Comparison of ENCODE assay signal across 8 cellular contexts in genomic region chr1:35451125-35451528, GRCh38.
DNase-seq lines count a peak whose midpoint lies in the region; ATAC-seq, FAIRE-seq and TF ChIP-seq lines count a peak whose summit lies in the region.

No MANE protein-coding gene starts in this region.

- peak; percentile 96 for FAIRE-seq in K562 (lab: Jason Lieb, UNC)

- no TSS peak for BruUV-seq in K562 (replicated peaks; lab: Mats Ljungman, UMichigan)

- no peaks in the 10 kb centered on the region for H3K9me1 ChIP-seq in K562 (ENCODE audit: control insufficient read depth, insufficient read depth, low read length)

- POLR2A ChIA-PET in K562 (lab: Yijun Ruan, JAX) = interaction anchor here (0.6 to 1.8 kb wide), 9 partner anchors 9 to 319 kb away, joined by 3 to 10 read pairs (median 3); partner anchors contain the start of genes CLSPN, KIAA0319L and NCDN

- intact Hi-C loops in K562 (cut with micrococcal nuclease) = loop anchor here (1.0 to 5.0 kb wide), 4 partner anchors 94 to 323 kb away; partner anchors contain the start of gene C1orf216

- H3K9ac ChIP-seq in K562 (ENCODE audit: insufficient read depth in 1 of 2, low read depth in 2 of 2, low read length in 2 of 2) = no peak overlapping the region

- DNase-seq in NCI-H146 (lab: John Stamatoyannopoulos, UW) = peak; percentile 37
- peak; percentile 75 for DNase-seq in UCSD-AML1 (lab: John Stamatoyannopoulos, UW; ENCODE audit: unreplicated experiment)
- peak; percentile 70 to 84 (median 74) for DNase-seq in K562 (ENCODE audit: extremely low read depth in 1 of 4, low spot score in 3 of 4)
- DNase-seq in iPS-NIHi7 (ENCODE audit: extremely low spot score) = peak; percentile 86
- DNase-seq in stimulated activated CD4-positive, alpha-beta T cell treated with anti-CD3 and anti-CD28 coated beads, Interleukin-12 subunit alpha, Interleukin-12 subunit beta, amount 100 ng/mL, for 48 hours (ENCODE audit: low read depth in 2 of 3, low spot score in 1 of 3) = peak; percentile 52 to 81 (median 72)

- peak; percentile 84 to 95 for TF ChIP-seq RAD21 in K562 (CRISPR knock-in tag; conservative IDR thresholded peaks at IDR 0.05 in 1 of 2, IDR thresholded peaks at IDR 0.05 in 1 of 2)

- no peaks in the 10 kb centered on the region for H3K4me1 ChIP-seq in K562 (replicated peaks in 1 of 2; ENCODE audit: control insufficient read depth in 2 of 2, insufficient read depth in 2 of 2, low read length in 2 of 2)

- peaks cover 81% of the 10 kb centered on the region for H3K36me3 ChIP-seq in K562 (ENCODE audit: control insufficient read depth, insufficient read depth, low read length)

- TF ChIP-seq CTCF in 22Rv1 (IDR thresholded peaks at IDR 0.05) = peak; percentile 92
- TF ChIP-seq CTCF in GM12873 (IDR thresholded peaks at IDR 0.05; ENCODE audit: insufficient read depth, low read depth, low read length, missing control alignments) = peak; percentile 87
- TF ChIP-seq CTCF in K562 (IDR thresholded peaks at IDR 0.05 in 2 of 3, conservative IDR thresholded peaks at IDR 0.05 in 1 of 3; ENCODE audit: insufficient read depth in 2 of 3, low read depth in 1 of 3, low read length in 3 of 3) = peak; percentile 90 to 94 (median 92)

- no peaks in the 10 kb centered on the region for H4K20me1 ChIP-seq in K562 (replicated peaks; ENCODE audit: control insufficient read depth, insufficient read depth, low read length)

- no peak for TF ChIP-seq POLR2A in K562 (conservative IDR thresholded peaks at IDR 0.05)

- CTCF ChIA-PET in K562 (lab: Yijun Ruan, JAX; ENCODE audit: low intra/inter-chr PET ratio) = interaction anchor here (0.7 to 4.0 kb wide), 6 partner anchors 11 to 323 kb away, joined by 4 to 40 read pairs (median 14); partner anchors contain the start of gene CLSPN

- no peak overlapping the region for H3K4me2 ChIP-seq in K562 (ENCODE audit: insufficient read depth, low read length)

- no peak overlapping the region for H2AFZ ChIP-seq in K562 (ENCODE audit: low read depth, low read length)

- no peak for TF ChIP-seq EP300 in K562 (IDR thresholded peaks at IDR 0.05; ENCODE audit: low read length)

- peak; percentile 99 for ATAC-seq in K562
- ATAC-seq in HG03108 (IDR thresholded peaks at IDR 0.05; ENCODE audit: unreplicated experiment) = no peak

- WGBS in K562 (ENCODE audit: insufficient coverage, low coverage, missing lambda C conversion rate) = 4% methylated on average over 3 of the region's 3 CpGs

- H3K27me3 ChIP-seq in K562 (ENCODE audit: control insufficient read depth in 2 of 2, insufficient read depth in 2 of 2, low read length in 2 of 2) = no peaks in the 10 kb centered on the region

- in situ Hi-C loops in K562 (cut with MboI) = no loop called here

- no peak overlapping the region for H3K4me3 ChIP-seq in K562

- no peak overlapping the region for H3K27ac ChIP-seq in 22Rv1
- no peak overlapping the region for H3K27ac ChIP-seq in K562 (ENCODE audit: extremely low read depth, low read depth, low read length)

- no peaks in the 10 kb centered on the region for H3K79me2 ChIP-seq in K562 (ENCODE audit: control insufficient read depth, insufficient read depth, low read length)

- no peaks in the 10 kb centered on the region for H3K9me3 ChIP-seq in K562 (replicated peaks; ENCODE audit: control insufficient read depth, insufficient read depth, low read depth, low read length)

TF ChIP-seq in K562, 482 proteins besides CTCF, POLR2A, EP300 and RAD21 (continues in another document):
- TF ChIP-seq MITF (IDR thresholded peaks at IDR 0.05) (no peak), DACH1 (IDR thresholded peaks at IDR 0.05; ENCODE audit: partially characterized antibody) (peak; percentile 15), RBFOX2 (IDR thresholded peaks at IDR 0.05; ENCODE audit: low read depth, low read length) (no peak), TFAP4 (CRISPR knock-in tag; IDR thresholded peaks at IDR 0.05; ENCODE audit: borderline replicate concordance) (peak; percentile 92), NFE2 (IDR thresholded peaks at IDR 0.05; ENCODE audit: low read depth) (no peak), TEAD4 (IDR thresholded peaks at IDR 0.05; ENCODE audit: low read length) (0 out of 2 replicates have a peak, but pooled peaks have one; percentile 11), TEAD4 (CRISPR knock-in tag; IDR thresholded peaks at IDR 0.05; ENCODE audit: borderline replicate concordance) (no peak), SAFB (IDR thresholded peaks at IDR 0.05; ENCODE audit: borderline replicate concordance, low read depth, low read length) (no peak), SP1 (CRISPR knock-in tag; IDR thresholded peaks at IDR 0.05) (no peak), KDM1A (IDR thresholded peaks at IDR 0.05) (no peak), RB1 (IDR thresholded peaks at IDR 0.05; ENCODE audit: low read depth) (0 out of 2 replicates have a peak, but pooled peaks have one; percentile 45), MAZ (CRISPR knock-in tag; conservative IDR thresholded peaks at IDR 0.05 in 1 of 2, IDR thresholded peaks at IDR 0.05 in 1 of 2) (peak in 1 of 2 experiments; percentile 28; a peak in 1 of 4 replicates), CGGBP1 (CRISPR knock-in tag; IDR thresholded peaks at IDR 0.05) (no peak), STAT5B (CRISPR knock-in tag; IDR thresholded peaks at IDR 0.05) (no peak), ARID2 (IDR thresholded peaks at IDR 0.05) (peak; percentile 62; the same call in 1 of the 2 replicates), FOXK2 (conservative IDR thresholded peaks at IDR 0.05 in 1 of 2, IDR thresholded peaks at IDR 0.05 in 1 of 2; ENCODE audit: low read depth in 2 of 2) (no peak), JUN (IDR thresholded peaks at IDR 0.05; ENCODE audit: borderline replicate concordance, low read depth, low read length) (no peak), JUN (CRISPR knock-in tag; IDR thresholded peaks at IDR 0.05; ENCODE audit: borderline replicate concordance) (no peak), ZNF764 (CRISPR knock-in tag; IDR thresholded peaks at IDR 0.05; ENCODE audit: low read depth) (no peak), RNF2 (IDR thresholded peaks at IDR 0.05) (no peak), KLF16 (IDR thresholded peaks at IDR 0.05) (peak; percentile 26; the same call in 1 of the 2 replicates), CREB1 (IDR thresholded peaks at IDR 0.05) (no peak), CREB1 (CRISPR knock-in tag; IDR thresholded peaks at IDR 0.05) (0 out of 2 replicates have a peak, but pooled peaks have one; percentile 16), ZNF121 (CRISPR knock-in tag; conservative IDR thresholded peaks at IDR 0.05) (no peak), ZNF644 (tag; IDR thresholded peaks at IDR 0.05; ENCODE audit: low read depth) (no peak), ZNF253 (CRISPR knock-in tag; conservative IDR thresholded peaks at IDR 0.05) (no peak)
- TF ChIP-seq, protein P1, sequence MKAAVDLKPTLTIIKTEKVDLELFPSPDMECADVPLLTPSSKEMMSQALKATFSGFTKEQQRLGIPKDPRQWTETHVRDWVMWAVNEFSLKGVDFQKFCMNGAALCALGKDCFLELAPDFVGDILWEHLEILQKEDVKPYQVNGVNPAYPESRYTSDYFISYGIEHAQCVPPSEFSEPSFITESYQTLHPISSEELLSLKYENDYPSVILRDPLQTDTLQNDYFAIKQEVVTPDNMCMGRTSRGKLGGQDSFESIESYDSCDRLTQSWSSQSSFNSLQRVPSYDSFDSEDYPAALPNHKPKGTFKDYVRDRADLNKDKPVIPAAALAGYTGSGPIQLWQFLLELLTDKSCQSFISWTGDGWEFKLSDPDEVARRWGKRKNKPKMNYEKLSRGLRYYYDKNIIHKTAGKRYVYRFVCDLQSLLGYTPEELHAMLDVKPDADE (conservative IDR thresholded peaks at IDR 0.05; ENCODE audit: control insufficient read depth, low read depth, low read length) = no peak
- TF ChIP-seq, protein P2, sequence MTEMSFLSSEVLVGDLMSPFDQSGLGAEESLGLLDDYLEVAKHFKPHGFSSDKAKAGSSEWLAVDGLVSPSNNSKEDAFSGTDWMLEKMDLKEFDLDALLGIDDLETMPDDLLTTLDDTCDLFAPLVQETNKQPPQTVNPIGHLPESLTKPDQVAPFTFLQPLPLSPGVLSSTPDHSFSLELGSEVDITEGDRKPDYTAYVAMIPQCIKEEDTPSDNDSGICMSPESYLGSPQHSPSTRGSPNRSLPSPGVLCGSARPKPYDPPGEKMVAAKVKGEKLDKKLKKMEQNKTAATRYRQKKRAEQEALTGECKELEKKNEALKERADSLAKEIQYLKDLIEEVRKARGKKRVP (CRISPR knock-in tag; IDR thresholded peaks at IDR 0.05) = no peak
